Comparison of ENCODE assay signal across 16 cellular contexts in genomic region chr22:46953968-46954755, GRCh38.
"Had no signal": no experiment of that assay in that cellular context is flagged by ENCODE, and none has a peak within 500 bp of the region (broad histone marks: within the 10 kb centered on the region; RNA-seq: fewer than 3 reads in every experiment).

No MANE protein-coding gene starts in this region.

- H3K9me3 Mint-ChIP-seq: activated CD8-positive, alpha-beta T cell treated with anti-CD3 and anti-CD28 coated beads for 36 hours; activated T-cell treated with anti-CD3 and anti-CD28 coated beads, Interleukin-2, amount 50 U/mL, for 4 hours; immature natural killer cell had no signal

- H3K4me1 ChIP-seq: lower lobe of right lung, pancreas, stomach had no signal

- H3K9me3 ChIP-seq: lower lobe of right lung, pancreas, stomach, thoracic aorta had no signal

- H3K4me3 Mint-ChIP-seq: activated CD8-positive, alpha-beta T cell treated with anti-CD3 and anti-CD28 coated beads for 36 hours; activated T-cell treated with anti-CD3 and anti-CD28 coated beads, Interleukin-2, amount 50 U/mL, for 4 hours; immature natural killer cell; T-helper 17 cell had no signal

- FAIRE-seq: pancreas had no signal

- H3K4me3 ChIP-seq: cardiac muscle cell, lower lobe of right lung, pancreas, stomach, thoracic aorta had no signal

- DNase-seq: activated CD4-positive, alpha-beta T cell treated with anti-CD3 and anti-CD28 coated beads for 4 hours; activated CD8-positive, alpha-beta T cell treated with anti-CD3 and anti-CD28 coated beads for 36 hours; activated effector memory CD4-positive, alpha-beta T cell treated with Interleukin-2 at 50 U/mL for 16 hours; activated naive CD4-positive, alpha-beta T cell treated with anti-CD3 and anti-CD28 coated beads, Interleukin-2, amount 50 U/mL, for 16 hours; activated T-cell treated with anti-CD3 and anti-CD28 coated beads, Interleukin-2, amount 50 U/mL, for 4 hours; hypothalamus; immature natural killer cell; lower lobe of right lung; midbrain; pancreas; stimulated activated CD4-positive, alpha-beta T cell treated with anti-CD3 and anti-CD28 coated beads, Interleukin-12 subunit alpha, Interleukin-12 subunit beta, amount 100 ng/mL, for 4 hours; stimulated activated CD4-positive, alpha-beta T cell treated with anti-CD3 and anti-CD28 coated beads, Interleukin-2, amount 100 ng/mL, for 24 hours; stomach; T-helper 17 cell had no signal

- H3K27ac ChIP-seq: cardiac muscle cell, lower lobe of right lung, pancreas, stomach, thoracic aorta had no signal

- ATAC-seq: activated CD8-positive, alpha-beta T cell treated with anti-CD3 and anti-CD28 coated beads for 36 hours; activated T-cell treated with anti-CD3 and anti-CD28 coated beads, Interleukin-2, amount 50 U/mL, for 4 hours; lower lobe of right lung; T-helper 17 cell had no signal

- H3K36me3 ChIP-seq: cardiac muscle cell, pancreas, thoracic aorta had no signal

- H3K27me3 Mint-ChIP-seq: activated CD8-positive, alpha-beta T cell treated with anti-CD3 and anti-CD28 coated beads for 36 hours; T-helper 17 cell had no signal

- H3K27ac Mint-ChIP-seq: activated CD8-positive, alpha-beta T cell treated with anti-CD3 and anti-CD28 coated beads for 36 hours; T-helper 17 cell had no signal
